18 cellular contexts compared by ENCODE assay signal in genomic region chr7:128692623-128693270, GRCh38.
"Had no signal": no experiment of that assay in that cellular context is flagged by ENCODE, and none has a peak within 500 bp of the region (broad histone marks: within the 10 kb centered on the region; RNA-seq: fewer than 3 reads in every experiment).

No MANE protein-coding gene starts in this region.

- H3K4me3 ChIP-seq: heart left ventricle, mucosa of descending colon, prostate gland, right lobe of liver, tibial artery, upper lobe of right lung, vagina had no signal

- H3K9me3 ChIP-seq: heart left ventricle, mucosa of descending colon, prostate gland, right lobe of liver, tibial artery, upper lobe of right lung, vagina had no signal

- H3K27me3 ChIP-seq: upper lobe of right lung, vagina had no signal

- H3K27ac ChIP-seq: heart left ventricle, parathyroid adenoma, prostate gland, right lobe of liver, tibial artery, upper lobe of right lung, vagina had no signal

- H3K4me1 ChIP-seq: parathyroid adenoma, prostate gland, right lobe of liver, upper lobe of right lung had no signal

- DNase-seq: effector memory CD4-positive, alpha-beta T cell; heart left ventricle; hippocampal formation; kidney glomerular epithelial cell; mucosa of descending colon; naive thymus-derived CD8-positive, alpha-beta T cell; occipital lobe; right lobe of liver; stimulated activated CD4-positive, alpha-beta T cell treated with anti-CD3 and anti-CD28 coated beads, Interleukin-4, amount 100 ng/mL, for 1 hour; stimulated activated CD8-positive, alpha-beta memory T cell treated with anti-CD3 and anti-CD28 coated beads, Interleukin-4, amount 100 ng/mL, for 48 hours; tibial artery; upper lobe of right lung had no signal

- H3K9me3 Mint-ChIP-seq: stimulated activated effector memory CD8-positive, alpha-beta T cell treated with anti-CD3 and anti-CD28 coated beads, Interleukin-12 subunit alpha, Interleukin-12 subunit beta, amount 100 ng/mL, for 72 hours; stimulated activated naive CD8-positive, alpha-beta T cell treated with anti-CD3 and anti-CD28 coated beads, Interleukin-15, Interleukin-2, amounts not matched to agents 100 ng/mL and 50 ng/mL, for 24 hours had no signal

- H3K4me3 Mint-ChIP-seq: naive thymus-derived CD8-positive, alpha-beta T cell; stimulated activated effector memory CD8-positive, alpha-beta T cell treated with anti-CD3 and anti-CD28 coated beads, Interleukin-12 subunit alpha, Interleukin-12 subunit beta, amount 100 ng/mL, for 72 hours; stimulated activated naive CD8-positive, alpha-beta T cell treated with anti-CD3 and anti-CD28 coated beads, Interleukin-15, Interleukin-2, amounts not matched to agents 100 ng/mL and 50 ng/mL, for 24 hours had no signal

- H3K79me2 ChIP-seq: parathyroid adenoma had no signal

- H3K36me3 ChIP-seq: heart left ventricle, prostate gland, right lobe of liver, tibial artery, upper lobe of right lung, vagina had no signal

- H3K27ac Mint-ChIP-seq: stimulated activated effector memory CD8-positive, alpha-beta T cell treated with anti-CD3 and anti-CD28 coated beads, Interleukin-12 subunit alpha, Interleukin-12 subunit beta, amount 100 ng/mL, for 72 hours; stimulated activated naive CD8-positive, alpha-beta T cell treated with anti-CD3 and anti-CD28 coated beads, Interleukin-15, Interleukin-2, amounts not matched to agents 100 ng/mL and 50 ng/mL, for 24 hours had no signal

- H2AFZ ChIP-seq: parathyroid adenoma had no signal

- H3K9ac ChIP-seq: parathyroid adenoma had no signal

- H3K36me3 Mint-ChIP-seq: naive thymus-derived CD8-positive, alpha-beta T cell had no signal

- ATAC-seq: esophagus mucosa; mucosa of descending colon; naive thymus-derived CD8-positive, alpha-beta T cell; right lobe of liver; stimulated activated effector memory CD8-positive, alpha-beta T cell treated with anti-CD3 and anti-CD28 coated beads, Interleukin-12 subunit alpha, Interleukin-12 subunit beta, amount 100 ng/mL, for 72 hours; upper lobe of right lung had no signal
